In genomic region chr10:132388901-132389630, GRCh38 we compare ENCODE assay signal across 12 cellular contexts. TPM values are rescaled to one million over a fixed set of nuclear protein-coding genes. Genes with fewer than 3 reads are reported as not detected.
DNase-seq lines count a peak whose midpoint lies in the region; ATAC-seq and TF ChIP-seq lines count a peak whose summit lies in the region.
"Had no signal": no experiment of that assay in that cellular context is flagged by ENCODE, and none has a peak within 500 bp of the region (broad histone marks: within the 10 kb centered on the region; RNA-seq: fewer than 3 reads in every experiment).

No MANE protein-coding gene starts in this region.

- H3K27ac ChIP-seq in transverse colon: no peak overlapping the region
- no peak overlapping the region for H3K27ac ChIP-seq in prostate gland

- in situ Hi-C loops in transverse colon (cut with MboI; ENCODE audit: low pct_ligation_motif_present in 1 of 4, low pct_unique_long_range_greater_than_20kb in 1 of 4, low sequenced_read_pairs in 3 of 4): loop anchor here (5.0 to 25.0 kb wide), 4 partner anchors 63 to 248 kb away; partner anchors contain the start of gene INPP5A (in 2 of the 4)

- TF ChIP-seq CTCF in transverse colon (IDR thresholded peaks at IDR 0.05) (no peak), prostate gland (IDR thresholded peaks at IDR 0.05) (no peak)

- peaks cover 5 to 13% (median 11%) of the 10 kb centered on the region in 4 donors for H3K4me1 ChIP-seq in transverse colon
- H3K4me1 ChIP-seq in prostate gland (replicated peaks): no peaks in the 10 kb centered on the region

- H3K36me3 ChIP-seq in transverse colon (no peaks in the 10 kb centered on the region), prostate gland (no peaks in the 10 kb centered on the region)

- H3K9me3 ChIP-seq in transverse colon: no peaks in the 10 kb centered on the region
- no peaks in the 10 kb centered on the region for H3K9me3 ChIP-seq in prostate gland

- H3K4me3 Mint-ChIP-seq in T-helper 2 cell treated with Interferon-gamma antibody and Interleukin-4, amounts not matched to agents 5 μg/mL and 100 μg/mL, for 36 hours: no peak overlapping the region
- H3K4me3 Mint-ChIP-seq: CD4-positive, alpha-beta memory T cell had no signal

- TF ChIP-seq POLR2A in transverse colon (IDR thresholded peaks at IDR 0.05) (no peak), prostate gland (IDR thresholded peaks at IDR 0.05) (no peak)

- ATAC-seq in left lobe of liver: peak; percentile 50

- intact Hi-C loops in transverse colon (cut with DNase I; ENCODE audit: low total_unique reads): no loop called here
- intact Hi-C loops in prostate gland (cut with DNase I): loop anchor here (1.0 kb wide), 1 partner anchor 64 kb away; no protein-coding TSS in a partner anchor

- peaks cover 9% of the 10 kb centered on the region for H3K9me3 Mint-ChIP-seq in T-helper 2 cell treated with Interferon-gamma antibody and Interleukin-4, amounts not matched to agents 5 μg/mL and 100 μg/mL, for 36 hours

- H3K4me3 ChIP-seq in transverse colon: no peak overlapping the region
- no peak overlapping the region for H3K4me3 ChIP-seq in prostate gland

- H3K4me1 Mint-ChIP-seq in T-helper 2 cell treated with Interferon-gamma antibody and Interleukin-4, amounts not matched to agents 5 μg/mL and 100 μg/mL, for 36 hours (ENCODE audit: low read depth): peaks cover 3% of the 10 kb centered on the region

- peaks cover 3% of the 10 kb centered on the region for H3K27me3 Mint-ChIP-seq in T-helper 2 cell treated with Interferon-gamma antibody and Interleukin-4, amounts not matched to agents 5 μg/mL and 100 μg/mL, for 36 hours (ENCODE audit: low read depth)
- H3K27me3 Mint-ChIP-seq: CD4-positive, alpha-beta memory T cell; naive B cell had no signal

- H3K36me3 Mint-ChIP-seq in T-helper 2 cell treated with Interferon-gamma antibody and Interleukin-4, amounts not matched to agents 5 μg/mL and 100 μg/mL, for 36 hours (ENCODE audit: low read depth): no peaks in the 10 kb centered on the region
- H3K36me3 Mint-ChIP-seq: CD4-positive, alpha-beta memory T cell; naive B cell had no signal

- H3K27ac Mint-ChIP-seq in T-helper 2 cell treated with Interferon-gamma antibody and Interleukin-4, amounts not matched to agents 5 μg/mL and 100 μg/mL, for 36 hours: no peak overlapping the region

- DNase-seq in activated effector memory CD4-positive, alpha-beta T cell treated with anti-CD3 and anti-CD28 coated beads, Interleukin-2, amount 50 U/mL, for 16 hours: peak; percentile 64
- no peak for DNase-seq in activated effector memory CD4-positive, alpha-beta T cell treated with Interleukin-2 at 50 U/mL for 16 hours
- peak; percentile 37 for DNase-seq in T-helper 2 cell treated with Interferon-gamma antibody and Interleukin-4, amounts not matched to agents 5 μg/mL and 100 μg/mL, for 36 hours (ENCODE audit: low spot score)
- peak; percentile 61 for DNase-seq in left lobe of liver (ENCODE audit: low spot score)
- DNase-seq in transverse colon: peak; percentile 38
- no peak for DNase-seq in cortex of kidney (lab: John Stamatoyannopoulos, UW)
- DNase-seq in prostate gland (ENCODE audit: low spot score): no peak
- no peak for DNase-seq in NCI-H526 (lab: John Stamatoyannopoulos, UW)
- DNase-seq: foreskin fibroblast; naive B cell; NK-92 treated with Interleukin-12 subunit alpha and Interleukin-12 subunit beta, amount 100 ng/mL, for 24 hours had no signal

- H3K27me3 ChIP-seq in transverse colon (no peaks in the 10 kb centered on the region), prostate gland (replicated peaks; ENCODE audit: insufficient read depth) (no peaks in the 10 kb centered on the region)

- TF ChIP-seq EP300 in transverse colon (IDR thresholded peaks at IDR 0.05; ENCODE audit: low read depth): no peak

- 21% methylated on average over 9 of the region's 25 CpGs; no CpG with 5 or more reads in 1 of the 2 donors for WGBS in transverse colon (ENCODE audit: low coverage in 1 of 2), 2 donors
- WGBS in prostate gland: 38% methylated on average over 21 of the region's 25 CpGs

RNA-seq across cellular contexts. Expression of gene PWWP2B, which starts 7.9 kb away (rescaled TPM):
- total RNA-seq in left lobe of liver (5.8 TPM), transverse colon (100 to 1,000 TPM in 1 of 4 donors, 10 to 100 TPM in 3; 45.9 to 129 (median 61.2) TPM), prostate gland (10 to 100 TPM; 27.5 to 36.6 TPM)

RNA-seq across cellular contexts. Expression of gene LRRC27, which starts 57.1 kb away (rescaled TPM):
- 3.4 TPM for total RNA-seq in left lobe of liver
- total RNA-seq in transverse colon: 10 to 100 TPM in 1 of 4 donors, 1 to 10 TPM in 2, not detected in 1; 5.9 to 69.5 (median 8.3) TPM
- 10 to 100 TPM; 11.4 to 22.9 TPM for total RNA-seq in prostate gland

Comparison
In these comparisons a context has a peak if more than half of its experiments do, and no peak if none do; other contexts are left out.
1. DNase-seq: peak in activated effector memory CD4-positive, alpha-beta T cell treated with anti-CD3 and anti-CD28 coated beads, Interleukin-2, amount 50 U/mL, for 16 hours (single experiment), T-helper 2 cell treated with Interferon-gamma antibody and Interleukin-4, amounts not matched to agents 5 μg/mL and 100 μg/mL, for 36 hours (single experiment), left lobe of liver (single experiment) and transverse colon (single experiment); none in activated effector memory CD4-positive, alpha-beta T cell treated with Interleukin-2 at 50 U/mL for 16 hours (single experiment), cortex of kidney (single experiment), prostate gland (single experiment) and NCI-H526 (0 of 2).